Comparison of ENCODE assay signal across 2 cellular contexts in the genomic region with DNA sequence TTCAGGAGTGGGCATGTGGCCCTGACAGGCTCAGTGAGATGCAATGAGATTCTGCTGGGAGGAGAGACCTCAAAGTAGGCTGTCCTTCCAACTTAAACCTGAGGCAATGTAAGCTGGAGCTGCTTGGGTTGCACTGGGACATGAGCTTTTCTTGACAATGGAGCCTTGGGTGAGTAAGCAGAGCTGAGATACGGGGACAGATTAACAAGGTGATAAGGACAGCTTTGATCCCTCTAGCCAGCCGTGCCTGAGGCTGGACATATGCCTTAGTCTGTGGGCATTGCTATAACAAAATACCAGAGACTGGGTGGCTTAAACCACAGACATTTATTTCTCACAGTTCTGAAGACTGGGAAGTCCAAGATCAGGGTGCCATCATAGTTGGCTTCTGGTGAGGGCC.
TF ChIP-seq lines count a peak whose summit lies in the region.

No MANE protein-coding gene starts in this region.

TF ChIP-seq in SK-N-SH, 30 proteins besides CTCF, POLR2A, EP300 and RAD21 (continued from another document):
- TF ChIP-seq ZBTB33 (IDR thresholded peaks at IDR 0.05; ENCODE audit: borderline replicate concordance, low read depth) (no peak), MXI1 (IDR thresholded peaks at IDR 0.05; ENCODE audit: low read depth, low read length) (no peak), NRF1 (IDR thresholded peaks at IDR 0.05; ENCODE audit: low read depth, low read length) (no peak), GABPA (IDR thresholded peaks at IDR 0.05; ENCODE audit: low read depth) (no peak), SMC3 (IDR thresholded peaks at IDR 0.05; ENCODE audit: low read depth, low read length) (no peak), MEF2A (IDR thresholded peaks at IDR 0.05; ENCODE audit: borderline replicate concordance, low read depth) (no peak), RXRA (IDR thresholded peaks at IDR 0.05; ENCODE audit: borderline replicate concordance, low read depth) (no peak), TCF12 (IDR thresholded peaks at IDR 0.05) (no peak), FOSL2 (IDR thresholded peaks at IDR 0.05; ENCODE audit: borderline replicate concordance, low read depth) (no peak)
- TF ChIP-seq, protein P1, sequence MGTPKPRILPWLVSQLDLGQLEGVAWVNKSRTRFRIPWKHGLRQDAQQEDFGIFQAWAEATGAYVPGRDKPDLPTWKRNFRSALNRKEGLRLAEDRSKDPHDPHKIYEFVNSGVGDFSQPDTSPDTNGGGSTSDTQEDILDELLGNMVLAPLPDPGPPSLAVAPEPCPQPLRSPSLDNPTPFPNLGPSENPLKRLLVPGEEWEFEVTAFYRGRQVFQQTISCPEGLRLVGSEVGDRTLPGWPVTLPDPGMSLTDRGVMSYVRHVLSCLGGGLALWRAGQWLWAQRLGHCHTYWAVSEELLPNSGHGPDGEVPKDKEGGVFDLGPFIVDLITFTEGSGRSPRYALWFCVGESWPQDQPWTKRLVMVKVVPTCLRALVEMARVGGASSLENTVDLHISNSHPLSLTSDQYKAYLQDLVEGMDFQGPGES (IDR thresholded peaks at IDR 0.05; ENCODE audit: low read depth, low read length) = no peak

TF ChIP-seq in SK-N-SH treated with all-trans-retinoic acid at 6 μM for 48 hours, 23 proteins besides CTCF, POLR2A, EP300 and RAD21 (continued from another document):
- TF ChIP-seq CREB5 (CRISPR knock-in tag; IDR thresholded peaks at IDR 0.05; ENCODE audit: low read depth) (no peak), ZNF70 (CRISPR knock-in tag; IDR thresholded peaks at IDR 0.05) (no peak), ESRRG (CRISPR knock-in tag; IDR thresholded peaks at IDR 0.05) (no peak), ISL1 (CRISPR knock-in tag; IDR thresholded peaks at IDR 0.05) (no peak), SNAI2 (CRISPR knock-in tag; IDR thresholded peaks at IDR 0.05) (no peak)
TF ChIP-seq in SK-N-SH treated with all-trans-retinoic acid at 6 μM for 48 hours: peak in this region for 0.
